In the genomic region with DNA sequence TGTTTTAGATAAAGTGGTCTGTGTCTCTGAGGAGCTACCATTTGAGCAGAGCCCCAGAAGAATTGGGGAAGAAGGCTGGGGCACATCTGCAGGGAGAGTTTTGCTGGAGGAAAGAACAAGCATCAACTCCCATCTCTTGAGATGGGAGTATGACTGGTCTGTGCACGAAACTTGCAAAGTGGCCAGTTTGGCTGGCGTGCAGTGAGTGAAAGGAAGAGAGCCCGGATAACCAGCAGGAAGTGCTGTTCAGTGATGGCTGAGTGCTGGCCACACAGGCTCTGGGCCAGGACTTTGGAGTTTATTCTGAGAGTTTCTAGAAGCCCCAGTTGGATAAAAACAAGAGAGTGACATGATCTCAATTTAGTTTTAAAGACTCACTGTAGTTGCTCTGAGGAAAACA, we compare ENCODE assay signal across 16 cellular contexts. TPM values are rescaled to one million over a fixed set of nuclear protein-coding genes. Genes with fewer than 3 reads are reported as not detected.
A peak's percentile ranks its signal among the peaks of the same experiment; 100 is the strongest.
DNase-seq lines count a peak whose midpoint lies in the region; ATAC-seq and TF ChIP-seq lines count a peak whose summit lies in the region.
"Had no signal": no experiment of that assay in that cellular context is flagged by ENCODE, and none has a peak within 500 bp of the region (broad histone marks: within the 10 kb centered on the region; RNA-seq: fewer than 3 reads in every experiment).

No MANE protein-coding gene starts in this region.

- no peak for ATAC-seq in WTC11
- no peak for ATAC-seq in activated CD8-positive, alpha-beta T cell treated with anti-CD3 and anti-CD28 coated beads for 36 hours
- no peak for ATAC-seq in GM21737 (IDR thresholded peaks at IDR 0.05; ENCODE audit: unreplicated experiment)
- ATAC-seq: activated CD8-positive, alpha-beta memory T cell treated with anti-CD3 and anti-CD28 coated beads, Interleukin-2, amount 10 ng/mL, durations not matched to agents 7 days and 5 days had no signal

- H4K20me1 ChIP-seq in osteoblast (ENCODE audit: insufficient read depth, low read length): no peaks in the 10 kb centered on the region

- H3K79me2 ChIP-seq in osteoblast (ENCODE audit: insufficient read depth, low read length): no peaks in the 10 kb centered on the region

- H3K4me1 Mint-ChIP-seq in Caco-2 (ENCODE audit: low read depth, unreplicated experiment) (peaks cover 11% of the 10 kb centered on the region), WTC11 (peaks cover 43% of the 10 kb centered on the region)
- peaks cover 5% of the 10 kb centered on the region for H3K4me1 Mint-ChIP-seq in activated CD8-positive, alpha-beta T cell treated with anti-CD3 and anti-CD28 coated beads for 36 hours (ENCODE audit: low read depth)
- H3K4me1 Mint-ChIP-seq: activated CD8-positive, alpha-beta memory T cell treated with anti-CD3 and anti-CD28 coated beads, Interleukin-2, amount 10 ng/mL, durations not matched to agents 7 days and 5 days had no signal

- CTCF ChIA-PET in Caco-2 (lab: Charles Lee): no interaction called here
- CTCF ChIA-PET in WTC11 (lab: Charles Lee): no interaction called here
- CTCF ChIA-PET in activated CD8-positive, alpha-beta T cell treated with anti-CD3 and anti-CD28 coated beads for 36 hours (lab: Charles Lee): no interaction called here

- H3K36me3 Mint-ChIP-seq in Caco-2 (ENCODE audit: insufficient read depth, unreplicated experiment) (peaks cover 36% of the 10 kb centered on the region), WTC11 (peaks cover 17% of the 10 kb centered on the region)
- H3K36me3 Mint-ChIP-seq in activated CD8-positive, alpha-beta T cell treated with anti-CD3 and anti-CD28 coated beads for 36 hours (ENCODE audit: low read depth): peaks cover 19% of the 10 kb centered on the region

- H3K27me3 Mint-ChIP-seq in Caco-2 (ENCODE audit: insufficient read depth, unreplicated experiment): no peaks in the 10 kb centered on the region
- H3K27me3 Mint-ChIP-seq in WTC11 (ENCODE audit: low read depth): no peaks in the 10 kb centered on the region
- no peaks in the 10 kb centered on the region for H3K27me3 Mint-ChIP-seq in activated CD8-positive, alpha-beta T cell treated with anti-CD3 and anti-CD28 coated beads for 36 hours
- H3K27me3 Mint-ChIP-seq: activated naive CD8-positive, alpha-beta T cell treated with anti-CD3 and anti-CD28 coated beads, Interleukin-2, amount 10 ng/mL, durations not matched to agents 7 days and 5 days had no signal

- peak overlapping the region; percentile 49 for H3K4me2 ChIP-seq in osteoblast (ENCODE audit: insufficient read depth, low read length)

- H3K4me3 ChIP-seq in Caco-2 (ENCODE audit: low read depth, low read length): no peak overlapping the region
- no peak overlapping the region for H3K4me3 ChIP-seq in fibroblast of mammary gland (ENCODE audit: control insufficient read depth, low read depth, low read length)
- no peak overlapping the region for H3K4me3 ChIP-seq in osteoblast (ENCODE audit: insufficient read depth, low read length)

- peak overlapping the region; percentile 49 for H3K27ac ChIP-seq in osteoblast (ENCODE audit: low read depth, low read length)

- H3K27ac Mint-ChIP-seq in Caco-2 (ENCODE audit: unreplicated experiment) (peak overlapping the region; percentile 22), WTC11 (peak overlapping the region; percentile 16)
- H3K27ac Mint-ChIP-seq in activated CD8-positive, alpha-beta T cell treated with anti-CD3 and anti-CD28 coated beads for 36 hours: no peak overlapping the region
- H3K27ac Mint-ChIP-seq: activated CD8-positive, alpha-beta memory T cell treated with anti-CD3 and anti-CD28 coated beads, Interleukin-2, amount 10 ng/mL, durations not matched to agents 7 days and 5 days; activated naive CD8-positive, alpha-beta T cell treated with anti-CD3 and anti-CD28 coated beads, Interleukin-2, amount 10 ng/mL, durations not matched to agents 7 days and 5 days had no signal

- intact Hi-C loops in Caco-2 (cut with micrococcal nuclease; ENCODE audit: unreplicated experiment): no loop called here
- intact Hi-C loops in activated CD8-positive, alpha-beta T cell treated with anti-CD3 and anti-CD28 coated beads for 36 hours (cut with micrococcal nuclease): no loop called here

- H3K4me3 Mint-ChIP-seq in Caco-2 (ENCODE audit: unreplicated experiment) (no peak overlapping the region), WTC11 (no peak overlapping the region)
- no peak overlapping the region for H3K4me3 Mint-ChIP-seq in activated CD8-positive, alpha-beta T cell treated with anti-CD3 and anti-CD28 coated beads for 36 hours
- H3K4me3 Mint-ChIP-seq: activated CD8-positive, alpha-beta memory T cell treated with anti-CD3 and anti-CD28 coated beads, Interleukin-2, amount 10 ng/mL, durations not matched to agents 7 days and 5 days; activated naive CD8-positive, alpha-beta T cell treated with anti-CD3 and anti-CD28 coated beads, Interleukin-2, amount 10 ng/mL, durations not matched to agents 7 days and 5 days had no signal

- DNase-seq in Caco-2 (no peak), WTC11 (ENCODE audit: low spot score) (no peak), fibroblast of mammary gland (ENCODE audit: low read depth) (peak; percentile 14), osteoblast (ENCODE audit: insufficient read length, low spot score, missing footprints) (peak; percentile 60), CD1c-positive myeloid dendritic cell (ENCODE audit: extremely low spot score) (no peak)
- DNase-seq in central memory CD4-positive, alpha-beta T cell: no peak
- no peak for DNase-seq in activated CD8-positive, alpha-beta T cell treated with anti-CD3 and anti-CD28 coated beads for 36 hours
- DNase-seq: activated CD8-positive, alpha-beta memory T cell treated with anti-CD3 and anti-CD28 coated beads, Interleukin-2, amount 10 ng/mL, durations not matched to agents 7 days and 5 days; activated naive CD8-positive, alpha-beta T cell treated with anti-CD3 and anti-CD28 coated beads, Interleukin-2, amount 10 ng/mL, durations not matched to agents 7 days and 5 days; effector CD8-positive, alpha-beta T cell; hypothalamus; mesendoderm; NCI-H1436; NCI-H69; posterior cingulate gyrus had no signal

- H3K27me3 ChIP-seq in Caco-2 (replicated peaks; ENCODE audit: control insufficient read depth, insufficient read depth, low read length) (no peaks in the 10 kb centered on the region), osteoblast (ENCODE audit: insufficient read depth, low read length) (no peaks in the 10 kb centered on the region)

- TF ChIP-seq CTCF in Caco-2 (IDR thresholded peaks at IDR 0.05; ENCODE audit: insufficient read depth in 1 of 2, low read depth in 1 of 2, low read length in 1 of 2, severe bottlenecking in 1 of 2, unreplicated experiment in 1 of 2) (no peak), WTC11 (IDR thresholded peaks at IDR 0.05) (no peak), fibroblast of mammary gland (conservative IDR thresholded peaks at IDR 0.05; ENCODE audit: control insufficient read depth, insufficient read depth, low read depth, low read length) (no peak), osteoblast (IDR thresholded peaks at IDR 0.05; ENCODE audit: extremely low read depth, low read depth, low read length) (no peak)
- no peak for TF ChIP-seq CTCF in activated CD8-positive, alpha-beta T cell treated with anti-CD3 and anti-CD28 coated beads for 36 hours (IDR thresholded peaks at IDR 0.05)

- peaks cover 5% of the 10 kb centered on the region for H3K9me3 ChIP-seq in Caco-2
- H3K9me3 ChIP-seq in osteoblast (ENCODE audit: low read depth, low read length): no peaks in the 10 kb centered on the region

- POLR2A ChIA-PET in Caco-2 (lab: Charles Lee) (no interaction called here), WTC11 (lab: Charles Lee) (no interaction called here)
- POLR2A ChIA-PET in activated CD8-positive, alpha-beta T cell treated with anti-CD3 and anti-CD28 coated beads for 36 hours (lab: Charles Lee): no interaction called here

- H3K36me3 ChIP-seq in Caco-2 (ENCODE audit: control insufficient read depth, insufficient read depth, low read length) (no peaks in the 10 kb centered on the region), osteoblast (ENCODE audit: insufficient read depth, low read length) (no peaks in the 10 kb centered on the region)

- no peak overlapping the region for H2AFZ ChIP-seq in osteoblast (ENCODE audit: low read length)

- H3K4me1 ChIP-seq in Caco-2 (no peaks in the 10 kb centered on the region), osteoblast (ENCODE audit: insufficient read depth, low read length) (peaks cover 18% of the 10 kb centered on the region)

- H3K9me3 Mint-ChIP-seq in Caco-2 (ENCODE audit: unreplicated experiment) (peaks cover 9% of the 10 kb centered on the region), WTC11 (peaks cover 10% of the 10 kb centered on the region)
- H3K9me3 Mint-ChIP-seq in activated CD8-positive, alpha-beta T cell treated with anti-CD3 and anti-CD28 coated beads for 36 hours: peaks cover 4% of the 10 kb centered on the region

- BruUV-seq in Caco-2 (replicated peaks; lab: Mats Ljungman, UMichigan): no TSS peak

TF ChIP-seq in WTC11, 78 proteins besides CTCF, POLR2A, EP300 and RAD21 (continues in another document):
- TF ChIP-seq, protein P1, sequence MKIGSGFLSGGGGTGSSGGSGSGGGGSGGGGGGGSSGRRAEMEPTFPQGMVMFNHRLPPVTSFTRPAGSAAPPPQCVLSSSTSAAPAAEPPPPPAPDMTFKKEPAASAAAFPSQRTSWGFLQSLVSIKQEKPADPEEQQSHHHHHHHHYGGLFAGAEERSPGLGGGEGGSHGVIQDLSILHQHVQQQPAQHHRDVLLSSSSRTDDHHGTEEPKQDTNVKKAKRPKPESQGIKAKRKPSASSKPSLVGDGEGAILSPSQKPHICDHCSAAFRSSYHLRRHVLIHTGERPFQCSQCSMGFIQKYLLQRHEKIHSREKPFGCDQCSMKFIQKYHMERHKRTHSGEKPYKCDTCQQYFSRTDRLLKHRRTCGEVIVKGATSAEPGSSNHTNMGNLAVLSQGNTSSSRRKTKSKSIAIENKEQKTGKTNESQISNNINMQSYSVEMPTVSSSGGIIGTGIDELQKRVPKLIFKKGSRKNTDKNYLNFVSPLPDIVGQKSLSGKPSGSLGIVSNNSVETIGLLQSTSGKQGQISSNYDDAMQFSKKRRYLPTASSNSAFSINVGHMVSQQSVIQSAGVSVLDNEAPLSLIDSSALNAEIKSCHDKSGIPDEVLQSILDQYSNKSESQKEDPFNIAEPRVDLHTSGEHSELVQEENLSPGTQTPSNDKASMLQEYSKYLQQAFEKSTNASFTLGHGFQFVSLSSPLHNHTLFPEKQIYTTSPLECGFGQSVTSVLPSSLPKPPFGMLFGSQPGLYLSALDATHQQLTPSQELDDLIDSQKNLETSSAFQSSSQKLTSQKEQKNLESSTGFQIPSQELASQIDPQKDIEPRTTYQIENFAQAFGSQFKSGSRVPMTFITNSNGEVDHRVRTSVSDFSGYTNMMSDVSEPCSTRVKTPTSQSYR (CRISPR knock-in tag; IDR thresholded peaks at IDR 0.05): no peak

RNA-seq across cellular contexts. Expression of a gene that starts 34.4 kb away (rescaled TPM):
- 54.4 and 70.1 TPM in 2 replicates for total RNA-seq in Caco-2 (2022)
- 27.1 to 28.7 TPM (median 28.0 TPM) in 3 replicates for total RNA-seq in WTC11 (2021)
- total RNA-seq in osteoblast: 36.9 and 122 TPM in 2 replicates
- total RNA-seq in activated CD8-positive, alpha-beta T cell treated with anti-CD3 and anti-CD28 coated beads for 36 hours: 1 to 10 TPM; 7.9 to 8.9 TPM

Comparison
In these comparisons a context has a peak if more than half of its experiments do, and no peak if none do; other contexts are left out.
1. DNase-seq: peak in fibroblast of mammary gland (single experiment) and osteoblast (single experiment); none in Caco-2 (0 of 2), WTC11 (single experiment), central memory CD4-positive, alpha-beta T cell (single experiment), activated CD8-positive, alpha-beta T cell treated with anti-CD3 and anti-CD28 coated beads for 36 hours (single experiment) and CD1c-positive myeloid dendritic cell (single experiment).